1 cellular context compared by ENCODE assay signal in the genomic region with DNA sequence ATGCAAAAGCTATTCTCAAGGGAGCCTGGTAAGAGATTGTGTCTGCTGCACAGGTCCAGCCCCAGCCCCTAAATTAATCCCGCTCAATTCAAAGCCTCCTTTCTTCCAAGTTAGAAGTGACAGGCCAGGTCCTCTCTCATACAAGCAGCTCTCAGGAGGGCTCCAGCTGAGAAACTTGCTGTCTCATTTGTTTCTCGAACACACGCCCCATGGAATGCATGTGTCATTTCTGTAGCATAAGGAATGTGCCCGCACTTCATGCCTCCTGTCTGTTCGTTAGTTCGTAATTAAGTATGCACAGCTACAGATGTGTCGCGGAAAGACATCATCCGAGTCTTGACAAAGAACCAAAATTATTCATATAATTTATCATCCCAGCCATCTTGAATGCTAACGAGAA.
TF ChIP-seq lines count a peak whose summit lies in the region.

No MANE protein-coding gene starts in this region.

TF ChIP-seq in A549, 52 proteins besides CTCF, POLR2A, EP300 and RAD21 (continued from another document):
- TF ChIP-seq, protein P1, sequence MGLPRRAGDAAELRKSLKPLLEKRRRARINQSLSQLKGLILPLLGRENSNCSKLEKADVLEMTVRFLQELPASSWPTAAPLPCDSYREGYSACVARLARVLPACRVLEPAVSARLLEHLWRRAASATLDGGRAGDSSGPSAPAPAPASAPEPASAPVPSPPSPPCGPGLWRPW (IDR thresholded peaks at IDR 0.05) = no peak
- no peak for TF ChIP-seq CHD2 (IDR thresholded peaks at IDR 0.05; ENCODE audit: low read length, partially characterized antibody)
- TF ChIP-seq, protein P2, sequence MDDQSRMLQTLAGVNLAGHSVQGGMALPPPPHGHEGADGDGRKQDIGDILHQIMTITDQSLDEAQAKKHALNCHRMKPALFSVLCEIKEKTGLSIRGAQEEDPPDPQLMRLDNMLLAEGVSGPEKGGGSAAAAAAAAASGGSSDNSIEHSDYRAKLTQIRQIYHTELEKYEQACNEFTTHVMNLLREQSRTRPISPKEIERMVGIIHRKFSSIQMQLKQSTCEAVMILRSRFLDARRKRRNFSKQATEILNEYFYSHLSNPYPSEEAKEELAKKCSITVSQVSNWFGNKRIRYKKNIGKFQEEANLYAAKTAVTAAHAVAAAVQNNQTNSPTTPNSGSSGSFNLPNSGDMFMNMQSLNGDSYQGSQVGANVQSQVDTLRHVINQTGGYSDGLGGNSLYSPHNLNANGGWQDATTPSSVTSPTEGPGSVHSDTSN (IDR thresholded peaks at IDR 0.05) = no peak
- TF ChIP-seq, protein P3, sequence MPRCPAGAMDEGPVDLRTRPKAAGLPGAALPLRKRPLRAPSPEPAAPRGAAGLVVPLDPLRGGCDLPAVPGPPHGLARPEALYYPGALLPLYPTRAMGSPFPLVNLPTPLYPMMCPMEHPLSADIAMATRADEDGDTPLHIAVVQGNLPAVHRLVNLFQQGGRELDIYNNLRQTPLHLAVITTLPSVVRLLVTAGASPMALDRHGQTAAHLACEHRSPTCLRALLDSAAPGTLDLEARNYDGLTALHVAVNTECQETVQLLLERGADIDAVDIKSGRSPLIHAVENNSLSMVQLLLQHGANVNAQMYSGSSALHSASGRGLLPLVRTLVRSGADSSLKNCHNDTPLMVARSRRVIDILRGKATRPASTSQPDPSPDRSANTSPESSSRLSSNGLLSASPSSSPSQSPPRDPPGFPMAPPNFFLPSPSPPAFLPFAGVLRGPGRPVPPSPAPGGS (IDR thresholded peaks at IDR 0.05) = no peak
- TF ChIP-seq MAZ (IDR thresholded peaks at IDR 0.05; ENCODE audit: borderline replicate concordance, low read depth, low read length) = no peak
- no peak for TF ChIP-seq JUN (IDR thresholded peaks at IDR 0.05)
- no peak for TF ChIP-seq RNF2 (IDR thresholded peaks at IDR 0.05; ENCODE audit: borderline replicate concordance, low read depth)
- no peak for TF ChIP-seq ESRRA (IDR thresholded peaks at IDR 0.05; ENCODE audit: borderline replicate concordance, low read length)
- TF ChIP-seq BHLHE40 (IDR thresholded peaks at IDR 0.05; ENCODE audit: low read depth, low read length) = no peak
- no peak for TF ChIP-seq TP53 (CRISPR knock-in tag; IDR thresholded peaks at IDR 0.05)
- no peak for TF ChIP-seq CBX8 (IDR thresholded peaks at IDR 0.05)
TF ChIP-seq in A549: peak in this region for 0.
